8 cellular contexts compared by ENCODE assay signal in the genomic region with DNA sequence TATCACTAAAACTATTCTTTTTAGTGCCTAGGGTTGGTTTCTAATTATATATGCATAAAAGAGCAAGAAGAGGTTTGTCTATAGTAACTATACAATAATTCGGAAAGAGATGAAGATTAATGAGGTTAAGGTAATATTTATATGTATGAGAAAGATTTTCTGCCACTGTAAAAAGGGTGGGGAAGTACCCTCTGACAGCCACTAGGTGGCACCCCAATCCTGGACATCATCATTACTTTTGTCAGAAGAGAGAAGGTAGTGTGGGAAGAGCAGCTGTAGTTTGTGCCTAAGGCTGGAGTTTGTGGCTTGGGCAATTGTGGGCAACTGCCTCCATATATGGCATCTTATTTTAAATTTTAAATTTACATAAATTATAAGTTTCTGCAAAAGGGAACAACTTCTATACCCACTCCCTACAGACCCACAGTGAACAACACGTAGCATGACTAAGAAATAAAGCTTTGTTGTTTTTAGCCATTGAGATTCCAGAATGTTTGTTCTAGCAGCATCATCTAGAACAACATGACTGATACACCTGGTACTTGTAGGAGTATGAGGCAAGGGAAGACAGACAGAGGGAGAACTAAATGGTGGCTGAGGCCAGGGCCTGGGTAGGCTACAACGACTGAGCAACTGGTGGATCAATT.
DNase-seq lines count a peak whose midpoint lies in the region; ATAC-seq and FAIRE-seq lines count a peak whose summit lies in the region.

No MANE protein-coding gene starts in this region.

- peak; percentile 76 for ATAC-seq in HG03095 (IDR thresholded peaks at IDR 0.05; ENCODE audit: unreplicated experiment)
- peak; percentile 74 to 77 for ATAC-seq in activated CD4-positive, CD25-positive, alpha-beta regulatory T cell treated with anti-CD3 and anti-CD28 coated beads, Interleukin-2, amount 50 U/mL, for 24 hours

- FAIRE-seq in A204.1 (lab: Jason Lieb, UNC) (peak; percentile 94), GM18507 (lab: Jason Lieb, UNC) (peak; percentile 90)

- DNase-seq in GM18507 (ENCODE audit: extremely low spot score, insufficient read length, low read depth) (peak; percentile 60), NCI-H2196 treated with DMSO at 0.1 percent for 48 hours (lab: John Stamatoyannopoulos, UW; ENCODE audit: unreplicated experiment) (peak; percentile 29), cerebellar cortex (ENCODE audit: low spot score) (peak; percentile 74), left kidney (ENCODE audit: low read depth, low spot score) (peak; percentile 71)
- DNase-seq in stimulated activated CD4-positive, alpha-beta T cell treated with anti-CD3 and anti-CD28 coated beads, Interleukin-4, amount 100 ng/mL, for 4 hours = peak; percentile 54 to 60

Comparison
In these comparisons a context has a peak if more than half of its experiments do, and no peak if none do; other contexts are left out.
1. Peak in every context shown above with its lines: DNase-seq and ATAC-seq.